Comparison of ENCODE assay signal across 8 cellular contexts in genomic region chr10:126387041-126387908, GRCh38.
DNase-seq lines count a peak whose midpoint lies in the region; ATAC-seq and TF ChIP-seq lines count a peak whose summit lies in the region.

No MANE protein-coding gene starts in this region.

- DNase-seq in NCI-H2029 treated with DMSO at 0.1 percent for 48 hours (lab: John Stamatoyannopoulos, UW) (peak; percentile 3), NCI-H2029 (lab: John Stamatoyannopoulos, UW) (no peak), RPMI8226 (peak; percentile 51), brain microvascular endothelial cell (peak; percentile 83), skeletal muscle cell (ENCODE audit: low read depth) (no peak)

- H3K4me3 ChIP-seq in brain microvascular endothelial cell (ENCODE audit: low read depth, low read length) (peak overlapping the region; percentile 71), iPS-18c (ENCODE audit: insufficient read depth, low read depth, low read length) (peak overlapping the region; percentile 61), skeletal muscle cell (ENCODE audit: low read depth, low read length) (peak overlapping the region; percentile 77)

- H3K9me3 ChIP-seq in iPS-18c (ENCODE audit: control insufficient read depth, insufficient read depth, low read length): no peaks in the 10 kb centered on the region

- ATAC-seq in HG03175 (IDR thresholded peaks at IDR 0.05; ENCODE audit: unreplicated experiment) (no peak), GM21360 (IDR thresholded peaks at IDR 0.05; ENCODE audit: unreplicated experiment) (no peak)

- H3K27ac ChIP-seq in brain microvascular endothelial cell: peak overlapping the region; percentile 62

- in situ Hi-C loops in brain microvascular endothelial cell (cut with HindIII; ENCODE audit: low pct_ligation_motif_present, low sequenced_read_pairs): no loop called here

- peak; percentile 92 for TF ChIP-seq CTCF in brain microvascular endothelial cell (IDR thresholded peaks at IDR 0.05; ENCODE audit: low read depth, low read length, missing control alignments)

- H3K27me3 ChIP-seq in brain microvascular endothelial cell (replicated peaks): no peaks in the 10 kb centered on the region

- no peaks in the 10 kb centered on the region for H3K36me3 ChIP-seq in brain microvascular endothelial cell (replicated peaks)

Comparison
In these comparisons a context has a peak if more than half of its experiments do, and no peak if none do; other contexts are left out.
1. DNase-seq: peak in NCI-H2029 treated with DMSO at 0.1 percent for 48 hours (single experiment), RPMI8226 (single experiment) and brain microvascular endothelial cell (single experiment); none in NCI-H2029 (single experiment) and skeletal muscle cell (single experiment).
2. Peak in every context shown above with its lines, with median percentiles within 50 percentile points of each other: H3K4me3 ChIP-seq.